ENCODE assay signal across 10 cellular contexts in genomic region chr6:42405025-42405424, GRCh38. TPM values are rescaled to one million over a fixed set of nuclear protein-coding genes. Genes with fewer than 3 reads are reported as not detected.
DNase-seq lines count a peak whose midpoint lies in the region; ATAC-seq and TF ChIP-seq lines count a peak whose summit lies in the region.
"Had no signal": no experiment of that assay in that cellular context is flagged by ENCODE, and none has a peak within 500 bp of the region (broad histone marks: within the 10 kb centered on the region; RNA-seq: fewer than 3 reads in every experiment).

No MANE protein-coding gene starts in this region.

- no peak for TF ChIP-seq CTCF in foreskin fibroblast (IDR thresholded peaks at IDR 0.05; ENCODE audit: low read depth, low read length)
- no peak for TF ChIP-seq CTCF in A673 (conservative IDR thresholded peaks at IDR 0.05; ENCODE audit: low read depth, low read length)

- H3K4me1 ChIP-seq in A673 (ENCODE audit: insufficient read depth, low read length, poor library complexity, severe bottlenecking) = no peaks in the 10 kb centered on the region

- H3K9me3 ChIP-seq in A673 (ENCODE audit: low read depth, low read length, poor library complexity, severe bottlenecking) = no peaks in the 10 kb centered on the region

- POLR2A ChIA-PET in A673 (lab: Charles Lee; ENCODE audit: low non-redundant PET) = no interaction called here

- no peaks in the 10 kb centered on the region for H3K27me3 ChIP-seq in A673 (replicated peaks; ENCODE audit: insufficient read depth, low read depth, low read length, poor library complexity)

- H3K36me3 Mint-ChIP-seq in T-helper 1 cell treated with Interleukin-12 subunit alpha and Interleukin-12 subunit beta and Interleukin-4 antibody, amounts not matched to agents 30 μg/mL and 1 μg/mL, for 36 hours (ENCODE audit: low read depth) = peaks cover 27% of the 10 kb centered on the region

- H3K4me3 ChIP-seq in foreskin fibroblast (ENCODE audit: low read depth in 1 of 2, low read length in 2 of 2) (no peak overlapping the region), skeletal muscle cell (ENCODE audit: low read depth, low read length) (no peak overlapping the region), A673 (ENCODE audit: low read depth, low read length, poor library complexity, severe bottlenecking) (no peak overlapping the region)

- no peak overlapping the region for H3K27ac ChIP-seq in A673 (ENCODE audit: low read depth, low read length, poor library complexity, severe bottlenecking)

- H3K9me3 Mint-ChIP-seq in T-helper 1 cell treated with Interleukin-12 subunit alpha and Interleukin-12 subunit beta and Interleukin-4 antibody, amounts not matched to agents 30 μg/mL and 1 μg/mL, for 36 hours = no peaks in the 10 kb centered on the region

- H3K36me3 ChIP-seq in A673 (ENCODE audit: insufficient read depth, low read length, poor library complexity, severe bottlenecking) = no peaks in the 10 kb centered on the region

- peaks cover 71% of the 10 kb centered on the region for H3K4me1 Mint-ChIP-seq in T-helper 1 cell treated with Interleukin-12 subunit alpha and Interleukin-12 subunit beta and Interleukin-4 antibody, amounts not matched to agents 30 μg/mL and 1 μg/mL, for 36 hours (ENCODE audit: low read depth)

- intact Hi-C loops in A673 (cut with micrococcal nuclease; ENCODE audit: unreplicated experiment) (no loop called here), posterior cingulate gyrus (cut with DNase I) (no loop called here)

- no peak for ATAC-seq in GM21360 (IDR thresholded peaks at IDR 0.05; ENCODE audit: unreplicated experiment)

- DNase-seq in T-helper 1 cell = no peak
- peak; percentile 34 for DNase-seq in activated CD8-positive, alpha-beta memory T cell treated with anti-CD3 and anti-CD28 coated beads, Interleukin-2, amount 50 U/mL, for 48 hours
- DNase-seq in foreskin fibroblast = peak; percentile 73 to 89
- DNase-seq in skeletal muscle cell (ENCODE audit: low read depth) = peak; percentile 38
- DNase-seq in A673 (ENCODE audit: low spot score) = no peak
- DNase-seq in posterior cingulate gyrus = no peak
- DNase-seq: 8988T, kidney glomerular epithelial cell had no signal

- BruUV-seq in A673 (replicated peaks; lab: Mats Ljungman, UMichigan) = no TSS peak

- no peaks in the 10 kb centered on the region for H3K27me3 Mint-ChIP-seq in T-helper 1 cell treated with Interleukin-12 subunit alpha and Interleukin-12 subunit beta and Interleukin-4 antibody, amounts not matched to agents 30 μg/mL and 1 μg/mL, for 36 hours (ENCODE audit: low read depth)

- CTCF ChIA-PET in A673 (lab: Charles Lee) = no interaction called here

- no peak overlapping the region for H3K4me3 Mint-ChIP-seq in T-helper 1 cell treated with Interleukin-12 subunit alpha and Interleukin-12 subunit beta and Interleukin-4 antibody, amounts not matched to agents 30 μg/mL and 1 μg/mL, for 36 hours

- H3K27ac Mint-ChIP-seq in T-helper 1 cell treated with Interleukin-12 subunit alpha and Interleukin-12 subunit beta and Interleukin-4 antibody, amounts not matched to agents 30 μg/mL and 1 μg/mL, for 36 hours = peak overlapping the region; percentile 92

RNA-seq across cellular contexts. Expression of gene TRERF1, which starts 46.7 kb away (rescaled TPM):
- total RNA-seq in A673 (2021) = 9.5 and 10.8 TPM in 2 replicates

Comparison
In these comparisons a context has a peak if more than half of its experiments do, and no peak if none do; other contexts are left out.
1. DNase-seq: peak in activated CD8-positive, alpha-beta memory T cell treated with anti-CD3 and anti-CD28 coated beads, Interleukin-2, amount 50 U/mL, for 48 hours (single experiment), foreskin fibroblast (2 of 2) and skeletal muscle cell (single experiment); none in T-helper 1 cell (0 of 5), A673 (single experiment) and posterior cingulate gyrus (0 of 10).